In genomic region chr1:16146888-16147614, GRCh38 we compare ENCODE assay signal across 10 cellular contexts. TPM values are rescaled to one million over a fixed set of nuclear protein-coding genes. Genes with fewer than 3 reads are reported as not detected.
DNase-seq lines count a peak whose midpoint lies in the region; ATAC-seq and TF ChIP-seq lines count a peak whose summit lies in the region.
"Had no signal": no experiment of that assay in that cellular context is flagged by ENCODE, and none has a peak within 500 bp of the region (broad histone marks: within the 10 kb centered on the region; RNA-seq: fewer than 3 reads in every experiment).

No MANE protein-coding gene starts in this region.

- DNase-seq in MG63 (peak; percentile 51), colonic mucosa (no peak), lung (ENCODE audit: low spot score) (no peak), transverse colon (no peak), NK-92 (lab: John Stamatoyannopoulos, UW; ENCODE audit: unreplicated experiment) (no peak)
- DNase-seq: NCI-H1092 treated with DMSO at 0.1 percent for 48 hours had no signal

- H3K9me3 ChIP-seq in MG63 = no peaks in the 10 kb centered on the region
- H3K9me3 ChIP-seq in colonic mucosa = no peaks in the 10 kb centered on the region
- no peaks in the 10 kb centered on the region for H3K9me3 ChIP-seq in lung (ENCODE audit: control insufficient read depth in 2 of 2, insufficient read depth in 1 of 2, low read length in 1 of 2)
- no peaks in the 10 kb centered on the region for H3K9me3 ChIP-seq in transverse colon

- no peak overlapping the region for H3K4me3 ChIP-seq in MG63
- no peak overlapping the region for H3K4me3 ChIP-seq in colonic mucosa
- no peak overlapping the region for H3K4me3 ChIP-seq in lung
- no peak overlapping the region for H3K4me3 ChIP-seq in transverse colon
- H3K4me3 ChIP-seq: GM12878 had no signal

- TF ChIP-seq CTCF in colonic mucosa (IDR thresholded peaks at IDR 0.05) = no peak
- no peak for TF ChIP-seq CTCF in lung (IDR thresholded peaks at IDR 0.05; ENCODE audit: control extremely low read depth, extremely low read depth)
- TF ChIP-seq CTCF in transverse colon (IDR thresholded peaks at IDR 0.05) = no peak

- peak overlapping the region; percentile 26 to 81 for H3K9ac ChIP-seq in colonic mucosa (ENCODE audit: low read depth in 2 of 2, low read length in 2 of 2)

- TF ChIP-seq EP300 in transverse colon (IDR thresholded peaks at IDR 0.05; ENCODE audit: low read depth) = no peak

- H3K4me1 ChIP-seq in colonic mucosa = peaks cover 15% of the 10 kb centered on the region
- peaks cover 20 to 44% of the 10 kb centered on the region in 2 donors for H3K4me1 ChIP-seq in lung (ENCODE audit: control insufficient read depth in 2 of 2, insufficient read depth in 2 of 2, low read length in 2 of 2)
- peaks cover 18 to 50% (median 34%) of the 10 kb centered on the region in 4 donors for H3K4me1 ChIP-seq in transverse colon

- intact Hi-C loops in colonic mucosa (cut with DNase I) = no loop called here
- intact Hi-C loops in transverse colon (cut with DNase I; ENCODE audit: low total_unique reads) = no loop called here

- H3K27ac ChIP-seq in colonic mucosa (peak overlapping the region; percentile 71), lung (ENCODE audit: low read depth in 1 of 2, low read length in 1 of 2) (peak overlapping the region; percentile 92), transverse colon (peak overlapping the region; percentile 64 to 80 (median 79))

- H3K27me3 ChIP-seq in MG63 = no peaks in the 10 kb centered on the region
- no peaks in the 10 kb centered on the region for H3K27me3 ChIP-seq in colonic mucosa
- H3K27me3 ChIP-seq in lung (ENCODE audit: control insufficient read depth, insufficient read depth) = no peaks in the 10 kb centered on the region
- no peaks in the 10 kb centered on the region for H3K27me3 ChIP-seq in transverse colon

- 64 to 74% methylated on average over 13 of the region's 13 CpGs for WGBS in lung, 2 donors
- 79% methylated on average over 13 of the region's 13 CpGs; no CpG with 5 or more reads in 1 of the 2 donors for WGBS in transverse colon (ENCODE audit: low coverage in 1 of 2), 2 donors

- H3K36me3 ChIP-seq in MG63 (peaks cover 96% of the 10 kb centered on the region), colonic mucosa (peaks cover 6% of the 10 kb centered on the region), lung (ENCODE audit: control insufficient read depth in 2 of 2, insufficient read depth in 2 of 2, low read length in 2 of 2) (peaks cover 0 to 31% of the 10 kb centered on the region in 2 donors), transverse colon (peaks cover 0 to 6% (median 0%) of the 10 kb centered on the region in 4 donors)

- TF ChIP-seq POLR2A in transverse colon (IDR thresholded peaks at IDR 0.05) = no peak

- ATAC-seq in lung (ENCODE audit: insufficient read depth, low FRiP score) (no peak), HG03460 (IDR thresholded peaks at IDR 0.05; ENCODE audit: unreplicated experiment) (no peak), HG03095 (IDR thresholded peaks at IDR 0.05; ENCODE audit: unreplicated experiment) (no peak), HG03108 (IDR thresholded peaks at IDR 0.05; ENCODE audit: unreplicated experiment) (no peak)

- in situ Hi-C loops in transverse colon (cut with MboI; ENCODE audit: low pct_ligation_motif_present in 1 of 4, low pct_unique_long_range_greater_than_20kb in 1 of 4, low sequenced_read_pairs in 3 of 4) = no loop called here

RNA-seq across cellular contexts. Expression of gene EPHA2, which starts 8.8 kb away (rescaled TPM):
- total RNA-seq in MG63 (2014; rRNA removed; shearing (Covaris generic); ENCODE audit: low replicate concordance) = 68.4 and 80.5 TPM in 2 replicates
- total RNA-seq in colonic mucosa = 10 to 100 TPM; 15.7 to 40.8 TPM
- total RNA-seq in lung = 10 to 100 TPM; 21.3 to 35.6 TPM
- polyA plus RNA-seq in lung = 10 to 100 TPM; 17.5 to 19.8 TPM
- 10 to 100 TPM in 3 of 4 donors, 1 to 10 TPM in 1; 2.6 to 68.8 (median 30.5) TPM for total RNA-seq in transverse colon
